Comparison of ENCODE assay signal across 8 cellular contexts in the genomic region with DNA sequence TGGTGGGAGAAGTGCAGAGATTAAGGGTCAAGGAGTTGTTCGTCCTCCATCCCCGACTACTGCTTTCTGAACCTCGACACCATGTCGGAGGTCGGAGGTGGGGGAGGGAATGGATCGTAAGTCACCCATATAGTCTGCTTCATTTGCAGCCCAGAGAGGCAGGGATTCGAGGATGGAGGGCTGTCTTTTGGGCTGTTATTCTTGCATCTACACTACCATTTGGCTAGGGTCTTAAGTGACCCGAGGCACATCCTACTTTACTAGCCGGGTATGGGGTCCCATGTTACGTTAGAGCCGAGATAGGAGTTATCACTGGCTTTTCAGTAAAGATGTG. TPM values are rescaled to one million over a fixed set of nuclear protein-coding genes. Genes with fewer than 3 reads are reported as not detected.
A peak's percentile ranks its signal among the peaks of the same experiment; 100 is the strongest.
DNase-seq lines count a peak whose midpoint lies in the region; ATAC-seq and TF ChIP-seq lines count a peak whose summit lies in the region.

No MANE protein-coding gene starts in this region.

- BruUV-seq in OCI-LY7 (replicated peaks; lab: Mats Ljungman, UMichigan), result no TSS peak

- DNase-seq in DND-41 (no peak), OCI-LY7 (ENCODE audit: low spot score) (no peak), epithelial cell of proximal tubule (ENCODE audit: low read depth) (no peak), ovary (no peak), ecto neural progenitor cell (ENCODE audit: low spot score) (no peak), NCI-H1417 (lab: John Stamatoyannopoulos, UW) (no peak)

- H3K79me2 ChIP-seq in DND-41 (ENCODE audit: insufficient read depth, low read length), result peaks cover 30% of the 10 kb centered on the region
- H3K79me2 ChIP-seq in OCI-LY7 (ENCODE audit: insufficient read depth, low read depth, low read length), result peaks cover 10% of the 10 kb centered on the region; the same call in 1 of the 2 replicates

- H3K4me3 ChIP-seq in DND-41 (ENCODE audit: low read depth in 1 of 2, low read length in 2 of 2) (peak overlapping the region; percentile 60 to 79; a peak in 3 of 4 replicates), OCI-LY7 (ENCODE audit: low read depth, low read length, poor library complexity, severe bottlenecking) (peak overlapping the region; percentile 82), epithelial cell of proximal tubule (ENCODE audit: low read depth, low read length) (peak overlapping the region; percentile 75), ovary (peak overlapping the region; percentile 84)

- ATAC-seq in DND-41 (ENCODE audit: insufficient read depth, low read depth) (no peak), GM18511 (IDR thresholded peaks at IDR 0.05; ENCODE audit: unreplicated experiment) (no peak), GM18498 (IDR thresholded peaks at IDR 0.05; ENCODE audit: unreplicated experiment) (no peak)

- peak overlapping the region; percentile 79 for H3K27ac ChIP-seq in DND-41 (ENCODE audit: low read length)
- peak overlapping the region; percentile 38 for H3K27ac ChIP-seq in OCI-LY7 (ENCODE audit: low read depth, low read length, poor library complexity, severe bottlenecking)
- H3K27ac ChIP-seq in ovary, result peak overlapping the region; percentile 68 to 89

- POLR2A ChIA-PET in OCI-LY7 (lab: Charles Lee), result no interaction called here

- H3K4me2 ChIP-seq in DND-41 (ENCODE audit: insufficient read depth, low read length) (peak overlapping the region; percentile 88), OCI-LY7 (ENCODE audit: low read length) (peak overlapping the region; percentile 85)

- intact Hi-C loops in OCI-LY7 (cut with micrococcal nuclease; ENCODE audit: unreplicated experiment), result loop anchor here (5.0 kb wide), 1 partner anchor 163 kb away; no protein-coding TSS in a partner anchor
- intact Hi-C loops in ovary (cut with DNase I), result loop anchor here in 1 of 4 donors (10.0 kb wide), 1 partner anchor 875 kb away; a partner anchor contains a TSS

- no peaks in the 10 kb centered on the region for H3K9me3 ChIP-seq in DND-41 (ENCODE audit: insufficient read depth, low read length, severe bottlenecking)
- H3K9me3 ChIP-seq in OCI-LY7 (ENCODE audit: low read length), result no peaks in the 10 kb centered on the region
- no peaks in the 10 kb centered on the region for H3K9me3 ChIP-seq in ovary

- no peak for TF ChIP-seq EP300 in ovary (IDR thresholded peaks at IDR 0.05)

- WGBS in ovary, 3 donors, result 3 to 4% (median 3%) methylated on average over 10 to 11 of the region's 11 CpGs

- H3K36me3 ChIP-seq in DND-41 (ENCODE audit: insufficient read depth, low read length) (peaks cover 65% of the 10 kb centered on the region), OCI-LY7 (ENCODE audit: insufficient read depth, low read length) (peaks cover 37% of the 10 kb centered on the region; the same call in 1 of the 2 replicates), ovary (no peaks in the 10 kb centered on the region)

- H3K4me1 ChIP-seq in DND-41 (ENCODE audit: insufficient read depth, low read length), result peaks cover 69% of the 10 kb centered on the region
- peaks cover 22% of the 10 kb centered on the region for H3K4me1 ChIP-seq in OCI-LY7 (ENCODE audit: insufficient read depth, low read length, poor library complexity, severe bottlenecking)
- H3K4me1 ChIP-seq in ovary (ENCODE audit: insufficient read depth), result peaks cover 11% of the 10 kb centered on the region

- H2AFZ ChIP-seq in DND-41 (ENCODE audit: low read depth, low read length) (peak overlapping the region; percentile 75), OCI-LY7 (ENCODE audit: low read length) (peak overlapping the region; percentile 82)

- H4K20me1 ChIP-seq in DND-41 (ENCODE audit: insufficient read depth, low read length), result no peaks in the 10 kb centered on the region
- H4K20me1 ChIP-seq in OCI-LY7 (ENCODE audit: insufficient read depth, low read length), result no peaks in the 10 kb centered on the region

- peak overlapping the region; percentile 87 for H3K9ac ChIP-seq in DND-41 (ENCODE audit: low read depth, low read length)

- H3K27me3 ChIP-seq in DND-41 (ENCODE audit: insufficient read depth, low read length, poor library complexity), result no peaks in the 10 kb centered on the region
- no peaks in the 10 kb centered on the region for H3K27me3 ChIP-seq in ovary

- no peak for TF ChIP-seq POLR2A in ovary (IDR thresholded peaks at IDR 0.05)

- CTCF ChIA-PET in OCI-LY7 (lab: Charles Lee; ENCODE audit: unreplicated experiment), result no interaction called here

- TF ChIP-seq CTCF in DND-41 (IDR thresholded peaks at IDR 0.05; ENCODE audit: borderline replicate concordance, extremely low read depth, low read length, poor library complexity, severe bottlenecking), result no peak
- TF ChIP-seq CTCF in OCI-LY7 (conservative IDR thresholded peaks at IDR 0.05; ENCODE audit: low read length), result no peak
- TF ChIP-seq CTCF in epithelial cell of proximal tubule (conservative IDR thresholded peaks at IDR 0.05; ENCODE audit: low read depth, low read length), result no peak
- no peak for TF ChIP-seq CTCF in ovary (IDR thresholded peaks at IDR 0.05)

- H3K9me2 ChIP-seq in OCI-LY7 (ENCODE audit: insufficient read depth, low read length), result no peaks in the 10 kb centered on the region

RNA-seq across cellular contexts. Expression of a gene that starts 0.6 kb away (rescaled TPM):
- total RNA-seq in OCI-LY7 (2014; rRNA removed; shearing (Covaris generic)), result 18.4 and 19.6 TPM in 2 replicates
- 29.5 and 34.0 TPM in 2 replicates for total RNA-seq in OCI-LY7 (2022)
- total RNA-seq in epithelial cell of proximal tubule, result 10.2 and 20.6 TPM in 2 replicates
- total RNA-seq in ovary, result 10 to 100 TPM; 16.7 to 41.9 (median 38.5) TPM
- polyA plus RNA-seq in ovary, result 10 to 100 TPM; 29.2 to 32.0 TPM

RNA-seq across cellular contexts. Expression of a gene that starts 6.1 kb away (rescaled TPM):
- total RNA-seq in OCI-LY7 (2014; rRNA removed; shearing (Covaris generic)), result 61.2 and 87.7 TPM in 2 replicates
- total RNA-seq in OCI-LY7 (2022) (79.4 and 80.9 TPM in 2 replicates), epithelial cell of proximal tubule (84.7 and 117 TPM in 2 replicates), ovary (100 to 1,000 TPM in 3 of 7 donors, 10 to 100 TPM in 4; 63.2 to 111 (median 96.1) TPM)
- 100 to 1,000 TPM; 131 to 209 TPM for polyA plus RNA-seq in ovary

RNA-seq across cellular contexts. Expression of a gene that starts 6.3 kb away (rescaled TPM):
- total RNA-seq in OCI-LY7 (2014; rRNA removed; shearing (Covaris generic)), result 40.1 and 42.0 TPM in 2 replicates
- total RNA-seq in OCI-LY7 (2022), result 45.5 and 53.2 TPM in 2 replicates
- 20.3 and 22.0 TPM in 2 replicates for total RNA-seq in epithelial cell of proximal tubule
- total RNA-seq in ovary, result 10 to 100 TPM; 20.1 to 37.9 (median 24.2) TPM
- polyA plus RNA-seq in ovary, result 10 to 100 TPM; 21.1 to 29.6 TPM

RNA-seq across cellular contexts. Expression of a gene that starts 17.4 kb away (rescaled TPM):
- 36.2 and 39.1 TPM in 2 replicates for total RNA-seq in OCI-LY7 (2014; rRNA removed; shearing (Covaris generic))
- 41.7 and 49.8 TPM in 2 replicates for total RNA-seq in OCI-LY7 (2022)
- total RNA-seq in epithelial cell of proximal tubule, result 46.2 and 50.7 TPM in 2 replicates
- total RNA-seq in ovary, result 10 to 100 TPM; 23.1 to 40.6 (median 28.8) TPM
- polyA plus RNA-seq in ovary, result 10 to 100 TPM; 24.2 to 44.0 TPM

RNA-seq across cellular contexts. Expression of a gene that starts 27.4 kb away (rescaled TPM):
- 21.1 and 28.5 TPM in 2 replicates for total RNA-seq in OCI-LY7 (2014; rRNA removed; shearing (Covaris generic))
- total RNA-seq in OCI-LY7 (2022) (36.9 and 41.9 TPM in 2 replicates), epithelial cell of proximal tubule (22.8 and 24.7 TPM in 2 replicates), ovary (10 to 100 TPM; 19.0 to 40.2 (median 38.1) TPM)
- polyA plus RNA-seq in ovary, result 10 to 100 TPM; 35.2 to 53.9 TPM
